Comparison of ENCODE assay signal across 8 cellular contexts in genomic region chr1:174726167-174726879, GRCh38.
DNase-seq lines count a peak whose midpoint lies in the region; TF ChIP-seq lines count a peak whose summit lies in the region.
"Had no signal": no experiment of that assay in that cellular context is flagged by ENCODE, and none has a peak within 500 bp of the region (broad histone marks: within the 10 kb centered on the region; RNA-seq: fewer than 3 reads in every experiment).

No MANE protein-coding gene starts in this region.

- H3K4me3 Mint-ChIP-seq in chondrocyte (ENCODE audit: unreplicated experiment): no peak overlapping the region
- no peak overlapping the region for H3K4me3 Mint-ChIP-seq in activated T-cell treated with anti-CD3 and anti-CD28 coated beads, Interleukin-2, amount 50 U/mL, for 24 hours

- no peaks in the 10 kb centered on the region for H3K4me1 Mint-ChIP-seq in chondrocyte (ENCODE audit: low read depth)
- H3K4me1 Mint-ChIP-seq in activated T-cell treated with anti-CD3 and anti-CD28 coated beads, Interleukin-2, amount 50 U/mL, for 24 hours (ENCODE audit: low read depth): no peaks in the 10 kb centered on the region

- H3K9ac ChIP-seq in parathyroid adenoma: no peak overlapping the region

- H3K4me3 ChIP-seq in parathyroid adenoma (ENCODE audit: low read depth, low read length): no peak overlapping the region

- no peaks in the 10 kb centered on the region for H3K4me1 ChIP-seq in parathyroid adenoma

- H2AFZ ChIP-seq in parathyroid adenoma: no peak overlapping the region

- no peak overlapping the region for H3K4me2 ChIP-seq in parathyroid adenoma (ENCODE audit: low read length)

- H3K36me3 ChIP-seq in parathyroid adenoma (ENCODE audit: control insufficient read depth, insufficient read depth, low read length): no peaks in the 10 kb centered on the region
- H3K36me3 ChIP-seq: neutrophil had no signal

- TF ChIP-seq CTCF in GM12872 (IDR thresholded peaks at IDR 0.05; ENCODE audit: insufficient read depth, low read depth, low read length): peak; percentile 27; the same call in 1 of the 3 replicates
- TF ChIP-seq CTCF in chondrocyte (IDR thresholded peaks at IDR 0.05): peak; percentile 90
- peak; percentile 29 for TF ChIP-seq CTCF in parathyroid adenoma (IDR thresholded peaks at IDR 0.05)

- H3K27ac ChIP-seq in parathyroid adenoma: no peak overlapping the region
- H3K27ac ChIP-seq: neutrophil had no signal

- H3K27ac Mint-ChIP-seq in chondrocyte (ENCODE audit: unreplicated experiment): no peak overlapping the region
- H3K27ac Mint-ChIP-seq in activated T-cell treated with anti-CD3 and anti-CD28 coated beads, Interleukin-2, amount 50 U/mL, for 24 hours: no peak overlapping the region

- H3K79me2 ChIP-seq in parathyroid adenoma: no peaks in the 10 kb centered on the region

- H3K36me3 Mint-ChIP-seq in chondrocyte (ENCODE audit: low read depth): no peaks in the 10 kb centered on the region
- no peaks in the 10 kb centered on the region for H3K36me3 Mint-ChIP-seq in activated T-cell treated with anti-CD3 and anti-CD28 coated beads, Interleukin-2, amount 50 U/mL, for 24 hours (ENCODE audit: low read depth)

- H3K27me3 ChIP-seq in parathyroid adenoma (ENCODE audit: control insufficient read depth, insufficient read depth, low read length): no peaks in the 10 kb centered on the region
- H3K27me3 ChIP-seq: neutrophil had no signal

- no peaks in the 10 kb centered on the region for H3K9me3 Mint-ChIP-seq in chondrocyte (ENCODE audit: low read depth)
- H3K9me3 Mint-ChIP-seq in activated T-cell treated with anti-CD3 and anti-CD28 coated beads, Interleukin-2, amount 50 U/mL, for 24 hours: no peaks in the 10 kb centered on the region

- DNase-seq in NCI-H1694 (lab: John Stamatoyannopoulos, UW): peak; percentile 33
- no peak for DNase-seq in chondrocyte (ENCODE audit: low spot score)
- no peak for DNase-seq in occipital lobe (lab: John Stamatoyannopoulos, UW)
- DNase-seq in activated T-cell treated with anti-CD3 and anti-CD28 coated beads, Interleukin-2, amount 50 U/mL, for 24 hours: no peak
- no peak for DNase-seq in HK-2 (ENCODE audit: unreplicated experiment)

- no peaks in the 10 kb centered on the region for H3K27me3 Mint-ChIP-seq in chondrocyte (ENCODE audit: low read depth)
- no peaks in the 10 kb centered on the region for H3K27me3 Mint-ChIP-seq in activated T-cell treated with anti-CD3 and anti-CD28 coated beads, Interleukin-2, amount 50 U/mL, for 24 hours

- no peaks in the 10 kb centered on the region for H3K9me3 ChIP-seq in parathyroid adenoma (ENCODE audit: control insufficient read depth, low read length)
- H3K9me3 ChIP-seq: neutrophil had no signal

Comparison
In these comparisons a context has a peak if more than half of its experiments do, and no peak if none do; other contexts are left out.
1. CTCF ChIP-seq: peak in every context shown above with its lines; median percentile 90 in chondrocyte; 29 in parathyroid adenoma; 27 in GM12872.